In genomic region chr1:181818459-181818858, GRCh38 we compare ENCODE assay signal across 32 cellular contexts.
"Had no signal": no experiment of that assay in that cellular context is flagged by ENCODE, and none has a peak within 500 bp of the region (broad histone marks: within the 10 kb centered on the region; RNA-seq: fewer than 3 reads in every experiment).

No MANE protein-coding gene starts in this region.

- H3K27ac ChIP-seq: adrenal gland, body of pancreas, brain microvascular endothelial cell, breast epithelium, VCaP had no signal

- H3K4me1 ChIP-seq: adrenal gland, body of pancreas, breast epithelium had no signal

- H3K27me3 ChIP-seq: adrenal gland, body of pancreas, brain microvascular endothelial cell, breast epithelium had no signal

- H3K27ac Mint-ChIP-seq: activated B cell treated with CpG ODN at 0.5 μM for 24 hours; activated CD4-positive, alpha-beta memory T cell treated with anti-CD3 and anti-CD28 coated beads, Interleukin-2, amount 10 ng/mL, durations not matched to agents 7 days and 5 days; activated CD4-positive, alpha-beta T cell treated with anti-CD3 and anti-CD28 coated beads, Interleukin-2, amount 10 ng/mL, durations not matched to agents 24 days and 14 days; activated CD8-positive, alpha-beta memory T cell treated with anti-CD3 and anti-CD28 coated beads, Interleukin-2, amount 10 ng/mL, durations not matched to agents 7 days and 5 days; activated CD8-positive, alpha-beta T cell treated with anti-CD3 and anti-CD28 coated beads, Interleukin-2, amount 10 ng/mL, durations not matched to agents 7 days and 5 days; activated naive CD4-positive, alpha-beta T cell treated with anti-CD3 and anti-CD28 coated beads for 36 hours; activated naive CD4-positive, alpha-beta T cell treated with anti-CD3 and anti-CD28 coated beads, Interleukin-2, amount 50 U/mL, for 72 hours; activated naive CD8-positive, alpha-beta T cell treated with anti-CD3 and anti-CD28 coated beads for 36 hours; activated T-cell treated with anti-CD3 and anti-CD28 coated beads, Interleukin-2, amount 50 U/mL, for 24 hours; activated T-helper 2 cell treated with anti-CD3 and anti-CD28 coated beads, Interferon-gamma antibody, Interleukin-2, Interleukin-4, amounts not matched to agents 10 μg/mL and 5 μg/mL and 100 μg/mL, durations not matched to agents 14 hours and 24 hours and 36 hours; T-cell; T-helper 17 cell had no signal

- FAIRE-seq: astrocyte, TTC549 had no signal

- H3K36me3 ChIP-seq: adrenal gland, brain microvascular endothelial cell, breast epithelium had no signal

- DNase-seq: activated B cell treated with CpG ODN at 0.5 μM for 24 hours; activated CD4-positive, alpha-beta memory T cell treated with anti-CD3 and anti-CD28 coated beads, Interleukin-2, amount 10 ng/mL, durations not matched to agents 7 days and 5 days; activated CD4-positive, alpha-beta T cell treated with anti-CD3 and anti-CD28 coated beads for 4 hours; activated CD4-positive, alpha-beta T cell treated with anti-CD3 and anti-CD28 coated beads, Interleukin-2, amount 10 ng/mL, durations not matched to agents 24 days and 14 days; activated CD4-positive, alpha-beta T cell treated with anti-CD3 and anti-CD28 coated beads, Interleukin-2, amount 50 U/mL, for 48 hours; activated CD4-positive, CD25-positive, alpha-beta regulatory T cell treated with anti-CD3 and anti-CD28 coated beads, Interleukin-2, amount 50 U/mL, for 72 hours; activated CD8-positive, alpha-beta memory T cell treated with anti-CD3 and anti-CD28 coated beads for 24 hours; activated CD8-positive, alpha-beta memory T cell treated with anti-CD3 and anti-CD28 coated beads, Interleukin-2, amount 10 ng/mL, durations not matched to agents 7 days and 5 days; activated CD8-positive, alpha-beta memory T cell treated with anti-CD3 and anti-CD28 coated beads, Interleukin-2, amount 50 U/mL, for 48 hours; activated CD8-positive, alpha-beta T cell treated with anti-CD3 and anti-CD28 coated beads, Interleukin-2, amount 10 ng/mL, durations not matched to agents 7 days and 5 days; activated effector memory CD4-positive, alpha-beta T cell treated with Interleukin-2 at 50 U/mL for 16 hours; activated gamma-delta T cell; activated naive CD4-positive, alpha-beta T cell treated with anti-CD3 and anti-CD28 coated beads for 36 hours; activated naive CD4-positive, alpha-beta T cell treated with anti-CD3 and anti-CD28 coated beads, Interleukin-2, amount 50 U/mL, for 16 hours; activated naive CD8-positive, alpha-beta T cell treated with anti-CD3 and anti-CD28 coated beads for 36 hours; activated T-cell treated with anti-CD3 and anti-CD28 coated beads, Interleukin-2, amount 50 U/mL, for 24 hours; activated T-cell treated with anti-CD3 and anti-CD28 coated beads, Interleukin-2, amount 50 U/mL, for 48 hours; adrenal gland; amniotic stem cell; aorta; body of pancreas; brain microvascular endothelial cell; central memory CD4-positive, alpha-beta T cell; T-cell; T-helper 17 cell; T-helper 9 cell had no signal

- H3K4me1 Mint-ChIP-seq: activated B cell treated with CpG ODN at 0.5 μM for 24 hours; activated CD4-positive, alpha-beta memory T cell treated with anti-CD3 and anti-CD28 coated beads, Interleukin-2, amount 10 ng/mL, durations not matched to agents 7 days and 5 days; activated CD4-positive, alpha-beta T cell treated with anti-CD3 and anti-CD28 coated beads, Interleukin-2, amount 10 ng/mL, durations not matched to agents 24 days and 14 days; activated CD8-positive, alpha-beta memory T cell treated with anti-CD3 and anti-CD28 coated beads, Interleukin-2, amount 10 ng/mL, durations not matched to agents 7 days and 5 days; activated naive CD8-positive, alpha-beta T cell treated with anti-CD3 and anti-CD28 coated beads for 36 hours; T-cell; T-helper 17 cell had no signal

- H3K4me3 ChIP-seq: adrenal gland, body of pancreas, breast epithelium had no signal

- H3K9me3 ChIP-seq: adrenal gland, body of pancreas, breast epithelium had no signal

- H3K36me3 Mint-ChIP-seq: activated CD8-positive, alpha-beta memory T cell treated with anti-CD3 and anti-CD28 coated beads, Interleukin-2, amount 10 ng/mL, durations not matched to agents 7 days and 5 days; activated naive CD4-positive, alpha-beta T cell treated with anti-CD3 and anti-CD28 coated beads, Interleukin-2, amount 50 U/mL, for 72 hours; activated naive CD8-positive, alpha-beta T cell treated with anti-CD3 and anti-CD28 coated beads for 36 hours; T-cell had no signal

- H3K9me3 Mint-ChIP-seq: activated B cell treated with CpG ODN at 0.5 μM for 24 hours; activated CD4-positive, alpha-beta memory T cell treated with anti-CD3 and anti-CD28 coated beads, Interleukin-2, amount 10 ng/mL, durations not matched to agents 7 days and 5 days; activated CD4-positive, alpha-beta T cell treated with anti-CD3 and anti-CD28 coated beads, Interleukin-2, amount 10 ng/mL, durations not matched to agents 24 days and 14 days; activated naive CD4-positive, alpha-beta T cell treated with anti-CD3 and anti-CD28 coated beads for 36 hours; activated naive CD4-positive, alpha-beta T cell treated with anti-CD3 and anti-CD28 coated beads, Interleukin-2, amount 50 U/mL, for 72 hours; activated naive CD8-positive, alpha-beta T cell treated with anti-CD3 and anti-CD28 coated beads for 36 hours; activated T-cell treated with anti-CD3 and anti-CD28 coated beads, Interleukin-2, amount 50 U/mL, for 24 hours; activated T-helper 2 cell treated with anti-CD3 and anti-CD28 coated beads, Interferon-gamma antibody, Interleukin-2, Interleukin-4, amounts not matched to agents 10 μg/mL and 5 μg/mL and 100 μg/mL, durations not matched to agents 14 hours and 24 hours and 36 hours had no signal

- H3K4me3 Mint-ChIP-seq: activated B cell treated with CpG ODN at 0.5 μM for 24 hours; activated CD4-positive, alpha-beta memory T cell treated with anti-CD3 and anti-CD28 coated beads, Interleukin-2, amount 10 ng/mL, durations not matched to agents 7 days and 5 days; activated CD4-positive, alpha-beta T cell treated with anti-CD3 and anti-CD28 coated beads, Interleukin-2, amount 10 ng/mL, durations not matched to agents 24 days and 14 days; activated CD8-positive, alpha-beta memory T cell treated with anti-CD3 and anti-CD28 coated beads, Interleukin-2, amount 10 ng/mL, durations not matched to agents 7 days and 5 days; activated CD8-positive, alpha-beta T cell treated with anti-CD3 and anti-CD28 coated beads, Interleukin-2, amount 10 ng/mL, durations not matched to agents 7 days and 5 days; activated naive CD4-positive, alpha-beta T cell treated with anti-CD3 and anti-CD28 coated beads for 36 hours; activated naive CD8-positive, alpha-beta T cell treated with anti-CD3 and anti-CD28 coated beads for 36 hours; activated T-cell treated with anti-CD3 and anti-CD28 coated beads, Interleukin-2, amount 50 U/mL, for 24 hours; T-cell; T-helper 17 cell had no signal
